8 cellular contexts compared by ENCODE assay signal in genomic region chr6:31831350-31832215, GRCh38. TPM values are rescaled to one million over a fixed set of nuclear protein-coding genes. Genes with fewer than 3 reads are reported as not detected.
DNase-seq lines count a peak whose midpoint lies in the region; ATAC-seq and TF ChIP-seq lines count a peak whose summit lies in the region.

No MANE protein-coding gene starts in this region.

- peaks cover 26% of the 10 kb centered on the region for H3K27me3 Mint-ChIP-seq in HFFc6 (ENCODE audit: insufficient read depth)

- TF ChIP-seq CTCF in HFFc6 (IDR thresholded peaks at IDR 0.05): no peak
- TF ChIP-seq CTCF in SU-DHL-6 (IDR thresholded peaks at IDR 0.05; ENCODE audit: insufficient read depth, low read length, poor library complexity, severe bottlenecking): no peak
- no peak for TF ChIP-seq CTCF in foreskin fibroblast (IDR thresholded peaks at IDR 0.05; ENCODE audit: low read depth, low read length)
- no peak for TF ChIP-seq CTCF in smooth muscle cell (IDR thresholded peaks at IDR 0.05; ENCODE audit: borderline replicate concordance, insufficient read depth, poor library complexity, severe bottlenecking)

- H3K36me3 ChIP-seq in SU-DHL-6 (ENCODE audit: low read length) (peaks cover 14% of the 10 kb centered on the region), smooth muscle cell (ENCODE audit: low read depth) (no peaks in the 10 kb centered on the region)

- no peak for DNase-seq in HFFc6
- DNase-seq in foreskin fibroblast: no peak
- no peak for DNase-seq in smooth muscle cell (lab: John Stamatoyannopoulos, UW; ENCODE audit: unreplicated experiment)
- no peak for DNase-seq in DMS53 (lab: John Stamatoyannopoulos, UW)
- DNase-seq in activated effector memory CD4-positive, alpha-beta T cell treated with Interleukin-2 at 50 U/mL for 16 hours: no peak

- H3K9me2 ChIP-seq in SU-DHL-6 (replicated peaks; ENCODE audit: insufficient read depth, low read length): no peaks in the 10 kb centered on the region

- H3K4me2 ChIP-seq in SU-DHL-6 (ENCODE audit: low read depth, low read length, poor library complexity, severe bottlenecking) (peak overlapping the region; percentile 88), smooth muscle cell (peak overlapping the region; percentile 94)

- H3K9ac ChIP-seq in SU-DHL-6 (ENCODE audit: low read length) (peak overlapping the region; percentile 53), smooth muscle cell (ENCODE audit: low read depth) (no peak overlapping the region)

- H3K4me3 ChIP-seq in SU-DHL-6 (ENCODE audit: insufficient read depth, low read length, poor library complexity, severe bottlenecking): peak overlapping the region; percentile 56
- peak overlapping the region; percentile 73 to 80 for H3K4me3 ChIP-seq in foreskin fibroblast (ENCODE audit: low read depth in 1 of 2, low read length in 2 of 2)
- H3K4me3 ChIP-seq in smooth muscle cell: peak overlapping the region; percentile 86

- H3F3A ChIP-seq in SU-DHL-6 (ENCODE audit: insufficient read depth) (peaks cover 62% of the 10 kb centered on the region), smooth muscle cell (ENCODE audit: low read depth) (peaks cover 7% of the 10 kb centered on the region)

- peak overlapping the region; percentile 90 for H3K27ac ChIP-seq in SU-DHL-6 (ENCODE audit: low read depth, low read length)
- no peak overlapping the region for H3K27ac ChIP-seq in smooth muscle cell (ENCODE audit: low read depth)

- ATAC-seq in HG02571 (IDR thresholded peaks at IDR 0.05; ENCODE audit: unreplicated experiment) (no peak), GM18907 (IDR thresholded peaks at IDR 0.05; ENCODE audit: unreplicated experiment) (no peak)

- H2AFZ ChIP-seq in SU-DHL-6 (ENCODE audit: low read depth, low read length, severe bottlenecking) (no peak overlapping the region), smooth muscle cell (ENCODE audit: low read depth) (no peak overlapping the region)

- H3K9me3 Mint-ChIP-seq in HFFc6: peaks cover 7% of the 10 kb centered on the region; the same call in 1 of the 2 replicates

- no peaks in the 10 kb centered on the region for H3K9me3 ChIP-seq in SU-DHL-6 (ENCODE audit: insufficient read depth, low read length)
- no peaks in the 10 kb centered on the region for H3K9me3 ChIP-seq in smooth muscle cell (replicated peaks; ENCODE audit: low read depth)

- 0 out of 2 replicates have a peak overlapping the region, but pooled peaks have one; percentile 90 for H3K27ac Mint-ChIP-seq in HFFc6

- peaks cover 10% of the 10 kb centered on the region for H3K4me1 ChIP-seq in smooth muscle cell (ENCODE audit: low read depth)

- H3K79me2 ChIP-seq in SU-DHL-6 (ENCODE audit: insufficient read depth, low read length) (peaks cover 43% of the 10 kb centered on the region), smooth muscle cell (ENCODE audit: low read depth) (peaks cover 40% of the 10 kb centered on the region)

- H4K20me1 ChIP-seq in SU-DHL-6 (ENCODE audit: low read depth, low read length): peaks cover 4% of the 10 kb centered on the region
- H4K20me1 ChIP-seq in smooth muscle cell (ENCODE audit: low read depth): peaks cover 15% of the 10 kb centered on the region

- WGBS in smooth muscle cell (ENCODE audit: low lambda C conversion rate): 94% methylated on average over 15 of the region's 15 CpGs

- peaks cover 28% of the 10 kb centered on the region for H3K4me1 Mint-ChIP-seq in HFFc6 (ENCODE audit: low read depth)

- H3K27me3 ChIP-seq in SU-DHL-6 (ENCODE audit: low read length) (no peaks in the 10 kb centered on the region), smooth muscle cell (ENCODE audit: low read depth) (no peaks in the 10 kb centered on the region)

- peak overlapping the region; percentile 97 for H3K4me3 Mint-ChIP-seq in HFFc6

- peaks cover 37% of the 10 kb centered on the region for H3K36me3 Mint-ChIP-seq in HFFc6 (ENCODE audit: low read depth)

RNA-seq across cellular contexts. Expression of gene HSPA1B, which starts 4.0 kb away (rescaled TPM):
- total RNA-seq in HFFc6 (2021; fragmentation: NEBNext Ultra II Directional; extraction: Animal tissue kit (Norgen Biotek cat#: 25700)): 100 to 1,000 TPM in 2 of 6 experiments, 10 to 100 TPM in 4; 95.5 to 116 (median 98.9) TPM
- total RNA-seq in smooth muscle cell: 33.6 and 43.1 TPM in 2 replicates
- 30.7 and 36.7 TPM in 2 replicates for polyA plus RNA-seq in smooth muscle cell

RNA-seq across cellular contexts. Expression of gene HSPA1A, which starts 16.2 kb away (rescaled TPM):
- 100 to 1,000 TPM in 1 of 6 experiments, 10 to 100 TPM in 5; 78.5 to 102 (median 84.7) TPM for total RNA-seq in HFFc6 (2021; fragmentation: NEBNext Ultra II Directional; extraction: Animal tissue kit (Norgen Biotek cat#: 25700))
- 52.6 and 59.5 TPM in 2 replicates for total RNA-seq in smooth muscle cell
- 61.2 and 71.6 TPM in 2 replicates for polyA plus RNA-seq in smooth muscle cell

RNA-seq across cellular contexts. Expression of gene HSPA1L, which starts 16.5 kb away (rescaled TPM):
- total RNA-seq in HFFc6 (2021; fragmentation: NEBNext Ultra II Directional; extraction: Animal tissue kit (Norgen Biotek cat#: 25700)): 1 to 10 TPM; 1.2 to 1.9 (median 1.6) TPM
- 0.63 and 0.94 TPM in 2 replicates for total RNA-seq in smooth muscle cell
- polyA plus RNA-seq in smooth muscle cell: 0.19 and 1.0 TPM in 2 replicates

RNA-seq across cellular contexts. Expression of gene LSM2, which starts 24.8 kb away (rescaled TPM):
- total RNA-seq in HFFc6 (2021; fragmentation: NEBNext Ultra II Directional; extraction: Animal tissue kit (Norgen Biotek cat#: 25700)): 10 to 100 TPM; 31.8 to 48.5 (median 43.4) TPM
- total RNA-seq in smooth muscle cell: 62.0 and 91.2 TPM in 2 replicates
- 73.6 and 81.6 TPM in 2 replicates for polyA plus RNA-seq in smooth muscle cell

RNA-seq across cellular contexts. Expression of gene NEU1, which starts 31.0 kb away (rescaled TPM):
- total RNA-seq in HFFc6 (2021; fragmentation: NEBNext Ultra II Directional; extraction: Animal tissue kit (Norgen Biotek cat#: 25700)): 10 to 100 TPM; 35.8 to 48.6 (median 40.9) TPM
- 40.0 and 47.5 TPM in 2 replicates for total RNA-seq in smooth muscle cell
- 52.1 and 52.7 TPM in 2 replicates for polyA plus RNA-seq in smooth muscle cell
